In genomic region chr13:71882120-71882519, GRCh38 we compare ENCODE assay signal across 7 cellular contexts. TPM values are rescaled to one million over a fixed set of nuclear protein-coding genes. Genes with fewer than 3 reads are reported as not detected.
"Had no signal": no experiment of that assay in that cellular context is flagged by ENCODE, and none has a peak within 500 bp of the region (broad histone marks: within the 10 kb centered on the region; RNA-seq: fewer than 3 reads in every experiment).

No MANE protein-coding gene starts in this region.

- DNase-seq: GM23248, GOT3, H7, H9, HCEC 1CT, HFFc6 had no signal

- H3K4me3 Mint-ChIP-seq: GM23338, H9, HFFc6 had no signal

- H3K27ac Mint-ChIP-seq: GM23338, H9, HFFc6 had no signal

RNA-seq across cellular contexts. Expression of gene DACH1, which starts 15.1 kb away (rescaled TPM):
- total RNA-seq: GM23248, H9, HFFc6 had no signal
